ENCODE assay signal across 16 cellular contexts in genomic region chr15:100266166-100266565, GRCh38.
DNase-seq lines count a peak whose midpoint lies in the region; ATAC-seq and TF ChIP-seq lines count a peak whose summit lies in the region.
"Had no signal": no experiment of that assay in that cellular context is flagged by ENCODE, and none has a peak within 500 bp of the region (broad histone marks: within the 10 kb centered on the region; RNA-seq: fewer than 3 reads in every experiment).

No MANE protein-coding gene starts in this region.

- ATAC-seq in HG03460 (IDR thresholded peaks at IDR 0.05; ENCODE audit: unreplicated experiment), result no peak
- ATAC-seq: HepG2 had no signal

- DNase-seq in activated CD8-positive, alpha-beta memory T cell treated with anti-CD3 and anti-CD28 coated beads for 24 hours, result peak; percentile 19
- DNase-seq in activated CD8-positive, alpha-beta memory T cell treated with anti-CD3 and anti-CD28 coated beads, Interleukin-2, amount 50 U/mL, for 4 hours, result no peak
- DNase-seq in esophagus muscularis mucosa (ENCODE audit: extremely low spot score) (peak; percentile 81), mesenteric fat pad (ENCODE audit: low spot score) (peak; percentile 69), GM19240 (ENCODE audit: insufficient read length, low spot score) (no peak), NCI-H748 treated with DMSO at 0.1 percent for 48 hours (lab: John Stamatoyannopoulos, UW) (no peak), KG1 (lab: John Stamatoyannopoulos, UW) (no peak)
- DNase-seq: 8988T; CD4-positive, alpha-beta memory T cell; DMS153; DMS79; GF-D8 had no signal

- H3K4me3 ChIP-seq in esophagus muscularis mucosa, result no peak overlapping the region
- H3K4me3 ChIP-seq: BLaER1, HAP-1 had no signal

- 69% methylated on average over 7 of the region's 10 CpGs for WGBS in esophagus muscularis mucosa

- H3K36me3 ChIP-seq in esophagus muscularis mucosa, result peaks cover 0 to 3% (median 0%) of the 10 kb centered on the region in 4 donors
- H3K36me3 ChIP-seq: BLaER1, HAP-1 had no signal

- H3K4me1 ChIP-seq in esophagus muscularis mucosa, result no peaks in the 10 kb centered on the region
- H3K4me1 ChIP-seq: BLaER1, HAP-1 had no signal

- no peaks in the 10 kb centered on the region for H3K27me3 ChIP-seq in esophagus muscularis mucosa
- H3K27me3 ChIP-seq: BLaER1 had no signal

- no peak for TF ChIP-seq CTCF in esophagus muscularis mucosa (IDR thresholded peaks at IDR 0.05)

- H3K9me3 ChIP-seq in esophagus muscularis mucosa, result no peaks in the 10 kb centered on the region
- H3K9me3 ChIP-seq: BLaER1, HAP-1 had no signal

- TF ChIP-seq EP300 in esophagus muscularis mucosa (IDR thresholded peaks at IDR 0.05), result no peak

- H3K27ac ChIP-seq in esophagus muscularis mucosa (replicated peaks in 1 of 4), result no peak overlapping the region
- H3K27ac ChIP-seq: BLaER1 had no signal

- TF ChIP-seq POLR2A in esophagus muscularis mucosa (IDR thresholded peaks at IDR 0.05; ENCODE audit: low read depth), result no peak

- intact Hi-C loops in esophagus muscularis mucosa (cut with DNase I), result no loop called here

Comparison
In these comparisons a context has a peak if more than half of its experiments do, and no peak if none do; other contexts are left out.
1. DNase-seq: peak in activated CD8-positive, alpha-beta memory T cell treated with anti-CD3 and anti-CD28 coated beads for 24 hours (single experiment), esophagus muscularis mucosa (single experiment) and mesenteric fat pad (single experiment); none in activated CD8-positive, alpha-beta memory T cell treated with anti-CD3 and anti-CD28 coated beads, Interleukin-2, amount 50 U/mL, for 4 hours (single experiment), GM19240 (single experiment), NCI-H748 treated with DMSO at 0.1 percent for 48 hours (single experiment) and KG1 (single experiment).